Comparison of ENCODE assay signal across 1 cellular context in genomic region chr19:2240881-2241760, GRCh38.
TF ChIP-seq lines count a peak whose summit lies in the region.

No MANE protein-coding gene starts in this region.

TF ChIP-seq in endothelial cell of umbilical vein, 7 proteins besides CTCF, POLR2A, EP300 and RAD21:
- no peak for TF ChIP-seq EZH2 (IDR thresholded peaks at IDR 0.05; ENCODE audit: borderline replicate concordance, low read depth, low read length, severe bottlenecking)
- TF ChIP-seq GATA2 (IDR thresholded peaks at IDR 0.05; ENCODE audit: insufficient read depth, insufficient read length, low read depth, low read length) = no peak
- TF ChIP-seq FOS (IDR thresholded peaks at IDR 0.05; ENCODE audit: borderline replicate concordance, insufficient read depth, low read length) = no peak
- no peak for TF ChIP-seq JUN (IDR thresholded peaks at IDR 0.05; ENCODE audit: borderline replicate concordance, insufficient read depth, insufficient read length, low read depth)
- TF ChIP-seq, protein P1, sequence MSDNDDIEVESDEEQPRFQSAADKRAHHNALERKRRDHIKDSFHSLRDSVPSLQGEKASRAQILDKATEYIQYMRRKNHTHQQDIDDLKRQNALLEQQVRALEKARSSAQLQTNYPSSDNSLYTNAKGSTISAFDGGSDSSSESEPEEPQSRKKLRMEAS (IDR thresholded peaks at IDR 0.05; ENCODE audit: insufficient read depth, insufficient read length) = no peak
- peak; percentile 30 for TF ChIP-seq POLR2AphosphoS5 (IDR thresholded peaks at IDR 0.05; ENCODE audit: insufficient read depth, low read depth, low read length)
